8 cellular contexts compared by ENCODE assay signal in genomic region chr3:40179016-40179415, GRCh38.
DNase-seq lines count a peak whose midpoint lies in the region; ATAC-seq, FAIRE-seq and TF ChIP-seq lines count a peak whose summit lies in the region.

No MANE protein-coding gene starts in this region.

- no peak overlapping the region for H3K4me2 ChIP-seq in parathyroid adenoma (ENCODE audit: low read length)

- H3K4me3 ChIP-seq in gastroesophageal sphincter (no peak overlapping the region), parathyroid adenoma (ENCODE audit: low read depth, low read length) (no peak overlapping the region)

- no peak for FAIRE-seq in urothelium cell line (lab: Jason Lieb, UNC)

- no peak overlapping the region for H3K9ac ChIP-seq in parathyroid adenoma

- TF ChIP-seq EP300 in gastroesophageal sphincter (IDR thresholded peaks at IDR 0.05): no peak

- H3K9me3 ChIP-seq in gastroesophageal sphincter (no peaks in the 10 kb centered on the region), parathyroid adenoma (ENCODE audit: control insufficient read depth, low read length) (no peaks in the 10 kb centered on the region)

- H2AFZ ChIP-seq in parathyroid adenoma: no peak overlapping the region

- TF ChIP-seq CTCF in gastroesophageal sphincter (IDR thresholded peaks at IDR 0.05) (peak; percentile 27 to 74 (median 52)), parathyroid adenoma (IDR thresholded peaks at IDR 0.05) (peak; percentile 84)

- TF ChIP-seq POLR2A in gastroesophageal sphincter (IDR thresholded peaks at IDR 0.05): no peak

- no peak overlapping the region for H3K27ac ChIP-seq in gastroesophageal sphincter
- H3K27ac ChIP-seq in parathyroid adenoma: no peak overlapping the region

- peaks cover 0 to 8% (median 0%) of the 10 kb centered on the region in 3 donors for H3K4me1 ChIP-seq in gastroesophageal sphincter
- no peaks in the 10 kb centered on the region for H3K4me1 ChIP-seq in parathyroid adenoma

- 0 to 4% methylated on average over 2 to 3 of the region's 3 CpGs for WGBS in gastroesophageal sphincter (ENCODE audit: low coverage in 1 of 2), 2 donors

- ATAC-seq in gastroesophageal sphincter: no peak

- H3K27me3 ChIP-seq in gastroesophageal sphincter (no peaks in the 10 kb centered on the region), parathyroid adenoma (ENCODE audit: control insufficient read depth, insufficient read depth, low read length) (no peaks in the 10 kb centered on the region)

- H3K36me3 ChIP-seq in gastroesophageal sphincter (no peaks in the 10 kb centered on the region), parathyroid adenoma (ENCODE audit: control insufficient read depth, insufficient read depth, low read length) (no peaks in the 10 kb centered on the region)

- DNase-seq in activated gamma-delta T cell treated with Interleukin-2 at 50 U/mL for 16 hours (peak; percentile 38), activated gamma-delta T cell (lab: John Stamatoyannopoulos, UW) (no peak), HuH-7 (ENCODE audit: low spot score) (peak; percentile 57), RPMI7951 (ENCODE audit: low read depth) (peak; percentile 54), urothelium cell line (ENCODE audit: low spot score) (peak; percentile 64)
- peak; percentile 9 for DNase-seq in activated gamma-delta T cell treated with anti-CD3 and anti-CD28 coated beads, Interleukin-2, amount 50 U/mL, for 16 hours (ENCODE audit: low read depth)

- H3K79me2 ChIP-seq in parathyroid adenoma: no peaks in the 10 kb centered on the region
